In genomic region chr1:28592314-28593071, GRCh38 we compare ENCODE assay signal across 8 cellular contexts. TPM values are rescaled to one million over a fixed set of nuclear protein-coding genes. Genes with fewer than 3 reads are reported as not detected.
DNase-seq lines count a peak whose midpoint lies in the region; ATAC-seq lines count a peak whose summit lies in the region.

No MANE protein-coding gene starts in this region.

- no peaks in the 10 kb centered on the region; the same call in 1 of the 2 replicates for H3K36me3 ChIP-seq in BLaER1
- no peaks in the 10 kb centered on the region for H3K36me3 ChIP-seq in iPS-20b (ENCODE audit: insufficient read depth, low read depth, low read length)

- H3K36me3 Mint-ChIP-seq in activated T-helper 2 cell treated with anti-CD3 and anti-CD28 coated beads, Interferon-gamma antibody, Interleukin-2, Interleukin-4, amounts not matched to agents 10 μg/mL and 5 μg/mL and 100 μg/mL, durations not matched to agents 14 hours and 24 hours and 36 hours (ENCODE audit: low read depth), result peaks cover 3% of the 10 kb centered on the region

- H3K4me2 ChIP-seq in BLaER1, result peak overlapping the region; percentile 85

- H3K4me3 ChIP-seq in BLaER1, result peak overlapping the region; percentile 68
- peak overlapping the region; percentile 84 for H3K4me3 ChIP-seq in iPS-20b (ENCODE audit: low read length)

- H3K9me3 ChIP-seq in BLaER1 (no peaks in the 10 kb centered on the region), iPS-20b (ENCODE audit: insufficient read depth, low read depth, low read length) (no peaks in the 10 kb centered on the region)

- peaks cover 5% of the 10 kb centered on the region; the same call in 1 of the 2 replicates for H3K4me1 ChIP-seq in BLaER1
- H3K4me1 ChIP-seq in iPS-20b (ENCODE audit: insufficient read depth, low read length), result peaks cover 17% of the 10 kb centered on the region

- H3K27me3 Mint-ChIP-seq in activated T-helper 2 cell treated with anti-CD3 and anti-CD28 coated beads, Interferon-gamma antibody, Interleukin-2, Interleukin-4, amounts not matched to agents 10 μg/mL and 5 μg/mL and 100 μg/mL, durations not matched to agents 14 hours and 24 hours and 36 hours (ENCODE audit: low read depth), result peaks cover 7% of the 10 kb centered on the region

- DNase-seq in activated T-helper 2 cell treated with anti-CD3 and anti-CD28 coated beads, Interferon-gamma antibody, Interleukin-2, Interleukin-4, amounts not matched to agents 10 μg/mL and 5 μg/mL and 100 μg/mL, durations not matched to agents 14 hours and 24 hours and 36 hours (ENCODE audit: low spot score), result no peak
- peak; percentile 18 for DNase-seq in stimulated activated naive CD8-positive, alpha-beta T cell treated with anti-CD3 and anti-CD28 coated beads, Interleukin-15, Interleukin-2, amounts not matched to agents 100 U/mL and 50 U/mL, for 24 hours
- DNase-seq in SK-N-DZ (ENCODE audit: low spot score), result no peak

- no peaks in the 10 kb centered on the region for H4K20me1 ChIP-seq in BLaER1

- H3K27me3 ChIP-seq in BLaER1 (peaks cover 34% of the 10 kb centered on the region), iPS-20b (ENCODE audit: insufficient read depth, low read length) (peaks cover 19% of the 10 kb centered on the region)

- no peaks in the 10 kb centered on the region for H3K9me3 Mint-ChIP-seq in activated T-helper 2 cell treated with anti-CD3 and anti-CD28 coated beads, Interferon-gamma antibody, Interleukin-2, Interleukin-4, amounts not matched to agents 10 μg/mL and 5 μg/mL and 100 μg/mL, durations not matched to agents 14 hours and 24 hours and 36 hours

- H3K9ac ChIP-seq in BLaER1, result peak overlapping the region; percentile 68; the same call in 1 of the 2 replicates
- peak overlapping the region; percentile 77; the same call in 1 of the 2 replicates for H3K9ac ChIP-seq in iPS-20b (ENCODE audit: low read depth, low read length)

- intact Hi-C loops in activated T-helper 2 cell treated with anti-CD3 and anti-CD28 coated beads, Interferon-gamma antibody, Interleukin-2, Interleukin-4, amounts not matched to agents 10 μg/mL and 5 μg/mL and 100 μg/mL, durations not matched to agents 14 hours and 24 hours and 36 hours (cut with micrococcal nuclease), result no loop called here

- ATAC-seq in GM21447 (IDR thresholded peaks at IDR 0.05; ENCODE audit: unreplicated experiment) (peak; percentile 51), GM18907 (IDR thresholded peaks at IDR 0.05; ENCODE audit: unreplicated experiment) (no peak), HG03045 (IDR thresholded peaks at IDR 0.05; ENCODE audit: unreplicated experiment) (no peak)
- ATAC-seq in stimulated activated naive CD8-positive, alpha-beta T cell treated with anti-CD3 and anti-CD28 coated beads, Interleukin-15, Interleukin-2, amounts not matched to agents 100 U/mL and 50 U/mL, for 24 hours, result peak; percentile 58

- H3K4me3 Mint-ChIP-seq in activated T-helper 2 cell treated with anti-CD3 and anti-CD28 coated beads, Interferon-gamma antibody, Interleukin-2, Interleukin-4, amounts not matched to agents 10 μg/mL and 5 μg/mL and 100 μg/mL, durations not matched to agents 14 hours and 24 hours and 36 hours (ENCODE audit: low read depth), result peak overlapping the region; percentile 77

- H3K27ac Mint-ChIP-seq in activated T-helper 2 cell treated with anti-CD3 and anti-CD28 coated beads, Interferon-gamma antibody, Interleukin-2, Interleukin-4, amounts not matched to agents 10 μg/mL and 5 μg/mL and 100 μg/mL, durations not matched to agents 14 hours and 24 hours and 36 hours, result no peak overlapping the region

- peaks cover 6% of the 10 kb centered on the region for H3K4me1 Mint-ChIP-seq in activated T-helper 2 cell treated with anti-CD3 and anti-CD28 coated beads, Interferon-gamma antibody, Interleukin-2, Interleukin-4, amounts not matched to agents 10 μg/mL and 5 μg/mL and 100 μg/mL, durations not matched to agents 14 hours and 24 hours and 36 hours (ENCODE audit: low read depth)

- H3K27ac ChIP-seq in BLaER1, result no peak overlapping the region
- no peak overlapping the region for H3K27ac ChIP-seq in iPS-20b (ENCODE audit: low read length)

RNA-seq across cellular contexts. Expression of gene RAB42, which starts 0.4 kb away (rescaled TPM):
- total RNA-seq in activated T-helper 2 cell treated with anti-CD3 and anti-CD28 coated beads, Interferon-gamma antibody, Interleukin-2, Interleukin-4, amounts not matched to agents 10 μg/mL and 5 μg/mL and 100 μg/mL, durations not matched to agents 14 hours and 24 hours and 36 hours, result 0.34 TPM in 2 replicates
- 5.1 and 5.3 TPM in 2 replicates for polyA plus RNA-seq in SK-N-DZ (2014; cell fraction: cytosol; rRNA removed)
- 0.23 and 0.59 TPM in 2 replicates for polyA plus RNA-seq in SK-N-DZ (2014; cell fraction: nucleus; rRNA removed)

RNA-seq across cellular contexts. Expression of gene TRNAU1AP, which starts 39.6 kb away (rescaled TPM):
- total RNA-seq in activated T-helper 2 cell treated with anti-CD3 and anti-CD28 coated beads, Interferon-gamma antibody, Interleukin-2, Interleukin-4, amounts not matched to agents 10 μg/mL and 5 μg/mL and 100 μg/mL, durations not matched to agents 14 hours and 24 hours and 36 hours, result 49.4 and 55.4 TPM in 2 replicates
- polyA plus RNA-seq in SK-N-DZ (2014; cell fraction: cytosol; rRNA removed), result 22.1 and 27.9 TPM in 2 replicates
- polyA plus RNA-seq in SK-N-DZ (2014; cell fraction: nucleus; rRNA removed), result 22.1 and 34.6 TPM in 2 replicates

RNA-seq across cellular contexts. Expression of gene TAF12, which starts 50.4 kb away (rescaled TPM):
- 30.8 and 32.0 TPM in 2 replicates for total RNA-seq in activated T-helper 2 cell treated with anti-CD3 and anti-CD28 coated beads, Interferon-gamma antibody, Interleukin-2, Interleukin-4, amounts not matched to agents 10 μg/mL and 5 μg/mL and 100 μg/mL, durations not matched to agents 14 hours and 24 hours and 36 hours
- 34.1 and 34.9 TPM in 2 replicates for polyA plus RNA-seq in SK-N-DZ (2014; cell fraction: cytosol; rRNA removed)
- 24.1 and 27.3 TPM in 2 replicates for polyA plus RNA-seq in SK-N-DZ (2014; cell fraction: nucleus; rRNA removed)

RNA-seq across cellular contexts. Expression of gene RNU11, which starts 55.9 kb away (rescaled TPM):
- total RNA-seq in activated T-helper 2 cell treated with anti-CD3 and anti-CD28 coated beads, Interferon-gamma antibody, Interleukin-2, Interleukin-4, amounts not matched to agents 10 μg/mL and 5 μg/mL and 100 μg/mL, durations not matched to agents 14 hours and 24 hours and 36 hours, result not detected in 2 replicates
- not detected in 2 replicates for polyA plus RNA-seq in SK-N-DZ (2014; cell fraction: cytosol; rRNA removed)
- not detected in 2 replicates for polyA plus RNA-seq in SK-N-DZ (2014; cell fraction: nucleus; rRNA removed)

Comparison
In these comparisons a context has a peak if more than half of its experiments do, and no peak if none do; other contexts are left out.
1. ATAC-seq: peak in GM21447 (single experiment) and stimulated activated naive CD8-positive, alpha-beta T cell treated with anti-CD3 and anti-CD28 coated beads, Interleukin-15, Interleukin-2, amounts not matched to agents 100 U/mL and 50 U/mL, for 24 hours (single experiment); none in GM18907 (single experiment) and HG03045 (single experiment).